In the genomic region with DNA sequence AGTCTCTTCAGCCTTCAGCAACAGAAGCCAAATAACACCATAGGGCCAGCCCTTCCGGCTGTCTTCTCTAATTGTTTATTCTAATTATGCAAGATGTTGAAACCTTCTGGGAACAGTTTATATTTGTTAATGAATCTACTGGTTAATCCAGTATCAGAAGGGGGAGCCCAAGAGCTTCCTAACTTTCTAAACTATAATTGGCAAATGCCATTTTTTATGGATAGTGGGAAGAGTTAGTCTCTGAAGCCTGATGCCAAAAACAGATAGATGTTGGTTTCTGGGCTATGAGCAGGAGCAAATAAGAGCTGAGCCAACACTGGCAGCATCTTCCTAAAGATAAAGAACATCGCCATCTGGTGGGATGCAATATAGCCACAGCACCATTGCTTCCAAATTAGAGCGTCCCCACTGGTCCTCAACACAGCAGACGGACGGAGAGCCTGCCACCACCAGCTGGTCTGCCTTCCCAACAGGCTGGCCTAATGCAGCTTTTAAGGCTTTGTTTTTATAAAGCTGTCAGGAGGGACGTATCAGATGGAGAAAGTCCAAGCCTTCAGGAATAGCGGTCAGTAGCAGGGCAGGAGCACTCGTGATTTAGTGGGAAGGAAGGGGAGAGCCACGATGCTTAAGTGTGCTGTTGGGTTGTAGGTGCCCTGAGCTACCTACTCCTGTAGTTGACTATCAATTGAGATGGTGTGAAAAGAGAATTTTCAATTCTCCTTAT, we compare ENCODE assay signal across 8 cellular contexts.
DNase-seq lines count a peak whose midpoint lies in the region; ATAC-seq and TF ChIP-seq lines count a peak whose summit lies in the region.

No MANE protein-coding gene starts in this region.

- DNase-seq in CD1c-positive myeloid dendritic cell (ENCODE audit: extremely low spot score), result peak; percentile 6
- DNase-seq in NCI-H2196 (lab: John Stamatoyannopoulos, UW; ENCODE audit: unreplicated experiment), result peak; percentile 75
- no peak for DNase-seq in ascending aorta (ENCODE audit: low spot score in 2 of 2)
- DNase-seq in hippocampal formation (lab: John Stamatoyannopoulos, UW), result peak; percentile 6 to 70
- no peak for DNase-seq in stimulated activated effector memory CD8-positive, alpha-beta T cell treated with anti-CD3 and anti-CD28 coated beads, Interleukin-12 subunit alpha, Interleukin-12 subunit beta, amount 100 ng/mL, for 72 hours (ENCODE audit: low spot score in 2 of 2)

- ATAC-seq in GM19351 (IDR thresholded peaks at IDR 0.05; ENCODE audit: unreplicated experiment), result peak; percentile 59
- no peak for ATAC-seq in stimulated activated effector memory CD8-positive, alpha-beta T cell treated with anti-CD3 and anti-CD28 coated beads, Interleukin-12 subunit alpha, Interleukin-12 subunit beta, amount 100 ng/mL, for 72 hours
- ATAC-seq in GM21381 (IDR thresholded peaks at IDR 0.05; ENCODE audit: unreplicated experiment), result no peak
- no peak for ATAC-seq in HG03520 (IDR thresholded peaks at IDR 0.05; ENCODE audit: unreplicated experiment)

- H3K9me3 Mint-ChIP-seq in stimulated activated effector memory CD8-positive, alpha-beta T cell treated with anti-CD3 and anti-CD28 coated beads, Interleukin-12 subunit alpha, Interleukin-12 subunit beta, amount 100 ng/mL, for 72 hours, result no peaks in the 10 kb centered on the region

- TF ChIP-seq CTCF in ascending aorta (IDR thresholded peaks at IDR 0.05), result peak in 2 of 3 experiments; percentile 13 to 24

- no peak overlapping the region for H3K4me3 Mint-ChIP-seq in stimulated activated effector memory CD8-positive, alpha-beta T cell treated with anti-CD3 and anti-CD28 coated beads, Interleukin-12 subunit alpha, Interleukin-12 subunit beta, amount 100 ng/mL, for 72 hours

- no peaks in the 10 kb centered on the region for H3K27me3 ChIP-seq in ascending aorta

- intact Hi-C loops in ascending aorta (cut with DNase I), result no loop called here

- peak overlapping the region; percentile 15 for H3K27ac Mint-ChIP-seq in stimulated activated effector memory CD8-positive, alpha-beta T cell treated with anti-CD3 and anti-CD28 coated beads, Interleukin-12 subunit alpha, Interleukin-12 subunit beta, amount 100 ng/mL, for 72 hours

- peaks cover 24% of the 10 kb centered on the region for H3K36me3 Mint-ChIP-seq in stimulated activated effector memory CD8-positive, alpha-beta T cell treated with anti-CD3 and anti-CD28 coated beads, Interleukin-12 subunit alpha, Interleukin-12 subunit beta, amount 100 ng/mL, for 72 hours

- H3K27ac ChIP-seq in ascending aorta, result no peak overlapping the region

- H3K4me1 ChIP-seq in ascending aorta, result no peaks in the 10 kb centered on the region

- H3K4me3 ChIP-seq in ascending aorta, result no peak overlapping the region

- peaks cover 5 to 13% of the 10 kb centered on the region in 2 donors for H3K36me3 ChIP-seq in ascending aorta

- H3K4me1 Mint-ChIP-seq in stimulated activated effector memory CD8-positive, alpha-beta T cell treated with anti-CD3 and anti-CD28 coated beads, Interleukin-12 subunit alpha, Interleukin-12 subunit beta, amount 100 ng/mL, for 72 hours, result no peaks in the 10 kb centered on the region

- H3K9me3 ChIP-seq in ascending aorta, result no peaks in the 10 kb centered on the region

Comparison
In these comparisons a context has a peak if more than half of its experiments do, and no peak if none do; other contexts are left out.
1. DNase-seq: peak in CD1c-positive myeloid dendritic cell (single experiment), NCI-H2196 (single experiment) and hippocampal formation (2 of 2); none in ascending aorta (0 of 2) and stimulated activated effector memory CD8-positive, alpha-beta T cell treated with anti-CD3 and anti-CD28 coated beads, Interleukin-12 subunit alpha, Interleukin-12 subunit beta, amount 100 ng/mL, for 72 hours (0 of 2).